1 cellular context compared by ENCODE assay signal in the genomic region with DNA sequence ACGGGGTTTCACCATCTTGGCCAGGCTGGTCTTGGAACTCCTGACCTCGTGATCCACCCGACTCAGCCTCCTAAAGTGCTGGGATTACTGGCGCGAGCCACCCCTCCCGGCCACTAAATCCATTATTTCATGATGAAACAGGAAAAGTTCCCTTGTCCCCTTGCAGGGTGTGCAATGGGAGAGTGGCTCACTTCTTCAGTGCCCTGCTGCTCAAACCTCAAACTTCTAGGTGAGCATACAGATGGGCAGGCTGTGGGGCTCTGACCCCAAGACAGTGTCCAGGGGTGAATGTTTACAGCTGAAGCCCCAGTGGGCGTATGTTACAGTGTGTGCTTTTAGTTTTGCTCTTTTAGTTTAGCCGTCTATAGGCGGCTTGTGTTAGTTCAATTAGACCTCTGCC.
TF ChIP-seq lines count a peak whose summit lies in the region.

No MANE protein-coding gene starts in this region.

TF ChIP-seq in SK-N-SH treated with all-trans-retinoic acid at 6 μM for 48 hours, 23 proteins besides CTCF, POLR2A, EP300 and RAD21 (continued from another document):
- no peak for TF ChIP-seq TSHZ2 (CRISPR knock-in tag; IDR thresholded peaks at IDR 0.05)
- no peak for TF ChIP-seq TOX (CRISPR knock-in tag; IDR thresholded peaks at IDR 0.05; ENCODE audit: borderline replicate concordance)
- TF ChIP-seq RARB (CRISPR knock-in tag; IDR thresholded peaks at IDR 0.05) = no peak
- TF ChIP-seq TCF4 (CRISPR knock-in tag; IDR thresholded peaks at IDR 0.05; ENCODE audit: borderline replicate concordance) = no peak
- no peak for TF ChIP-seq PPARA (CRISPR knock-in tag; IDR thresholded peaks at IDR 0.05; ENCODE audit: borderline replicate concordance)
- TF ChIP-seq GLIS3 (CRISPR knock-in tag; IDR thresholded peaks at IDR 0.05) = no peak
- no peak for TF ChIP-seq ARNTL (CRISPR knock-in tag; IDR thresholded peaks at IDR 0.05; ENCODE audit: borderline replicate concordance, low read depth)
- TF ChIP-seq ZNF70 (CRISPR knock-in tag; IDR thresholded peaks at IDR 0.05) = no peak
- no peak for TF ChIP-seq ZC3H10 (CRISPR knock-in tag; IDR thresholded peaks at IDR 0.05)
